ENCODE assay signal across 1 cellular context in genomic region chr3:122000936-122001605, GRCh38.
A peak's percentile ranks its signal among the peaks of the same experiment; 100 is the strongest.
TF ChIP-seq lines count a peak whose summit lies in the region.

No MANE protein-coding gene starts in this region.

TF ChIP-seq in SK-N-SH, 30 proteins besides CTCF, POLR2A, EP300 and RAD21 (continued from another document):
- TF ChIP-seq PBX3 (IDR thresholded peaks at IDR 0.05) (peak; percentile 90), JUND (IDR thresholded peaks at IDR 0.05) (no peak)
